ENCODE assay signal across 5 cellular contexts in the genomic region with DNA sequence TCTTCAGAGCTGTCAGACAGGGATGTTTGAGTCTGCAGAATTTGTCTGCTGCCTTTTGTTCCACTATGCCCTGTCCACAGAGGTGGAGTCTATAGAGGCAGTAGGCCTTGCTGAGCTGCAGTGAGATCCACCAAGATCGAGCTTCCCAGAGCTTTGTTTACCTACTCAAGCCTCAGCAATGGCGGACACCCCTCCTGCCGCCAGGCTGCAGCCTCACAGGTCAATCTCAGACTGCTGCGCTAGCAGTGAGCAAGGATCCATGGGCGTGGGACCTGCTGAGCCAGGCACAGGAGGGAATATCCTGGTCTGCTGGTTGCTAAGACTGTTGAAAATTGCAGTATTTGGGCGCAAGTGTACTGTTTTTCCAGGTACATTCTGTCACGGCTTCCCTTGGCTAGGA.
"Had no signal": no experiment of that assay in that cellular context is flagged by ENCODE, and none has a peak within 500 bp of the region (broad histone marks: within the 10 kb centered on the region; RNA-seq: fewer than 3 reads in every experiment).

No MANE protein-coding gene starts in this region.

- H3K36me3 Mint-ChIP-seq: IgD-negative memory B cell had no signal

- H3K4me1 Mint-ChIP-seq: GM23338, H9, IgD-negative memory B cell had no signal

- DNase-seq: H9, HCEC 1CT, KG1 had no signal

- ATAC-seq: GM23338 had no signal

- H3K4me3 ChIP-seq: GM23338 had no signal

- H3K27ac Mint-ChIP-seq: GM23338, IgD-negative memory B cell had no signal

- H2AFZ ChIP-seq: GM23338 had no signal

- H3K4me3 Mint-ChIP-seq: GM23338, H9, IgD-negative memory B cell had no signal

- H3K27me3 Mint-ChIP-seq: IgD-negative memory B cell had no signal

- H3K4me2 ChIP-seq: GM23338 had no signal
